In the genomic region with DNA sequence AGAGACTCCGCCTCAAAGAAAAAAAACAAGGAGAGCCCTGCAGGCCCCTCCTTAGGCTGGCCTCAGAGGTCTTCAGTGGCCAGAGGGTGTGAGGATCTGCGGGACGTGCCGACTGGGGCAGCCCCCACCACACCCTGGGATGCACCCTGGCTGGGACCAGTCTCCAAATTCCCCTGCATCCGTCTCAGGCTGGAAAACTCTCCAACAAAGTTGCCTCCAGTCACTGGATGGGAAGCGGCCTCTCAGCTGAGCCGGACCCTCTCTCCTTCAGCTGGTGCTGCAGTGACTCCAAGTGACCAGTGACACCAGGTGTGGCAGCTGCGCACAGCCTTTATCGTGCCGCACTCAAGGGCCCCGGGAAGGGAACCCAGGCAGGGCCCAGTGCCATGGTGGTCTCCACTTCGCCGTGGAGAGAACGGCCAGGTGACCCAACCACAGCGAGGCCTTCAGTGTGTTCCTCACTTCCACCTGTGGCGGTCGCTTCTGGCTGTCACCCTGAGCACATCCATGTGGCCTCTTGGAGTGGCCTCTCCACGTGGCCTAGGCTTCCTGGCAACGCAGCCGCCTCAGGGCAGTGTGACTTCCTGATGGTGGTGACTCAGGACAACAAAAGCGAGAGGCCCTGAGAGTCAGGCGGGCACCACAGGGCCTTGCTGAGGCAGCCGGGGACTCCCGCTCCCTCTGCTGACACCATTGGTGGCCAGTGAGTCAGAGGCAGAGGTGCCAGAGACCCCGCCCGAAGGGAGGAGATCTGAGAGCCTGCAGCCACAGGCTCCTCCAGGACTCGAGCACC, we compare ENCODE assay signal across 8 cellular contexts. TPM values are rescaled to one million over a fixed set of nuclear protein-coding genes. Genes with fewer than 3 reads are reported as not detected.
A peak's percentile ranks its signal among the peaks of the same experiment; 100 is the strongest.
DNase-seq lines count a peak whose midpoint lies in the region; ATAC-seq, FAIRE-seq and TF ChIP-seq lines count a peak whose summit lies in the region.

No MANE protein-coding gene starts in this region.

- intact Hi-C loops in Panc1 (cut with micrococcal nuclease; ENCODE audit: unreplicated experiment) (no loop called here), K562 (cut with micrococcal nuclease) (no loop called here)

- H3K9me1 ChIP-seq in K562 (ENCODE audit: control insufficient read depth, insufficient read depth, low read length), result peaks cover 3% of the 10 kb centered on the region

- BruUV-seq in Panc1 (replicated peaks; lab: Mats Ljungman, UMichigan) (no TSS peak), K562 (replicated peaks; lab: Mats Ljungman, UMichigan) (no TSS peak)

- H3K4me3 ChIP-seq in Panc1 (ENCODE audit: low read depth in 2 of 2, low read length in 2 of 2) (no peak overlapping the region), K562 (no peak overlapping the region)

- TF ChIP-seq CTCF in Panc1 (IDR thresholded peaks at IDR 0.05) (no peak), K562 (IDR thresholded peaks at IDR 0.05 in 2 of 3, conservative IDR thresholded peaks at IDR 0.05 in 1 of 3; ENCODE audit: insufficient read depth in 2 of 3, low read depth in 1 of 3, low read length in 3 of 3) (no peak)

- no peak overlapping the region for H2AFZ ChIP-seq in K562 (ENCODE audit: low read depth, low read length)

- in situ Hi-C loops in Panc1 (cut with HindIII; ENCODE audit: low pct_unique_long_range_greater_than_20kb, low sequenced_read_pairs) (no loop called here), K562 (cut with MboI) (no loop called here), G401 (cut with HindIII; ENCODE audit: low sequenced_read_pairs) (no loop called here)

- H3K9me3 ChIP-seq in Panc1 (ENCODE audit: control insufficient read depth, insufficient read depth, low read depth, low read length) (no peaks in the 10 kb centered on the region), K562 (replicated peaks; ENCODE audit: control insufficient read depth, insufficient read depth, low read depth, low read length) (no peaks in the 10 kb centered on the region)

- POLR2A ChIA-PET in Panc1 (lab: Charles Lee), result no interaction called here
- POLR2A ChIA-PET in K562 (lab: Yijun Ruan, JAX), result interaction anchor here (0.6 to 1.5 kb wide), 5 partner anchors 13 to 220 kb away, joined by 3 to 4 read pairs (median 3); no protein-coding TSS in a partner anchor

- no peaks in the 10 kb centered on the region for H3K27me3 Mint-ChIP-seq in natural killer cell treated with Interleukin-12 subunit alpha and Interleukin-12 subunit beta and Interleukin-15 and Interleukin-18, amount 100 ng/mL, for 72 hours

- H3K4me2 ChIP-seq in K562 (ENCODE audit: insufficient read depth, low read length), result no peak overlapping the region

- CTCF ChIA-PET in Panc1 (lab: Charles Lee), result interaction anchor here (0.5 kb wide), 1 partner anchor 62 kb away, joined by 3 read pairs; no protein-coding TSS in a partner anchor
- CTCF ChIA-PET in K562 (lab: Yijun Ruan, JAX; ENCODE audit: low intra/inter-chr PET ratio), result no interaction called here

- no peak for FAIRE-seq in K562 (lab: Jason Lieb, UNC)

- H3K4me1 ChIP-seq in Panc1 (ENCODE audit: control insufficient read depth, insufficient read depth, low read length) (peaks cover 11% of the 10 kb centered on the region), K562 (replicated peaks in 1 of 2; ENCODE audit: control insufficient read depth in 2 of 2, insufficient read depth in 2 of 2, low read length in 2 of 2) (peaks cover 0 to 66% of the 10 kb centered on the region in 2 experiments; a peak in 2 of 5 replicates)

- ATAC-seq in Panc1 (peak; percentile 91), K562 (no peak)
- ATAC-seq in natural killer cell treated with Interleukin-12 subunit alpha and Interleukin-12 subunit beta and Interleukin-15 and Interleukin-18, amount 100 ng/mL, for 72 hours, result peak; percentile 98 to 99

- peaks cover 7 to 10% of the 10 kb centered on the region in 2 donors for H3K4me1 Mint-ChIP-seq in natural killer cell treated with Interleukin-12 subunit alpha and Interleukin-12 subunit beta and Interleukin-15 and Interleukin-18, amount 100 ng/mL, for 72 hours (ENCODE audit: low read depth in 2 of 2)

- DNase-seq in COLO829 (ENCODE audit: low spot score) (peak; percentile 77), Panc1 (ENCODE audit: low read depth, low spot score) (peak; percentile 57), K562 (ENCODE audit: extremely low read depth in 1 of 4, low spot score in 3 of 4) (no peak), NCI-H128 (lab: John Stamatoyannopoulos, UW; ENCODE audit: unreplicated experiment) (no peak), G401 (ENCODE audit: low spot score) (no peak), NCI-H1048 (lab: John Stamatoyannopoulos, UW) (no peak), cerebellum (ENCODE audit: low spot score) (no peak)
- DNase-seq in natural killer cell treated with Interleukin-12 subunit alpha and Interleukin-12 subunit beta and Interleukin-15 and Interleukin-18, amount 100 ng/mL, for 72 hours (ENCODE audit: low spot score), result peak; percentile 94

- peaks cover 24% of the 10 kb centered on the region for H3K79me2 ChIP-seq in K562 (ENCODE audit: control insufficient read depth, insufficient read depth, low read length)

- 84% methylated on average over 24 of the region's 27 CpGs for WGBS in K562 (ENCODE audit: insufficient coverage, low coverage, missing lambda C conversion rate)

- no peak for TF ChIP-seq RAD21 in K562 (CRISPR knock-in tag; conservative IDR thresholded peaks at IDR 0.05 in 1 of 2, IDR thresholded peaks at IDR 0.05 in 1 of 2)

- no peaks in the 10 kb centered on the region for H3K36me3 Mint-ChIP-seq in natural killer cell treated with Interleukin-12 subunit alpha and Interleukin-12 subunit beta and Interleukin-15 and Interleukin-18, amount 100 ng/mL, for 72 hours

- no peak for TF ChIP-seq EP300 in K562 (IDR thresholded peaks at IDR 0.05; ENCODE audit: low read length)

- H4K20me1 ChIP-seq in K562 (replicated peaks; ENCODE audit: control insufficient read depth, insufficient read depth, low read length), result peaks cover 40% of the 10 kb centered on the region; the same call in 1 of the 2 replicates

- H3K27ac Mint-ChIP-seq in natural killer cell treated with Interleukin-12 subunit alpha and Interleukin-12 subunit beta and Interleukin-15 and Interleukin-18, amount 100 ng/mL, for 72 hours, result peak overlapping the region; percentile 44 to 77

- no peak overlapping the region for H3K4me3 Mint-ChIP-seq in natural killer cell treated with Interleukin-12 subunit alpha and Interleukin-12 subunit beta and Interleukin-15 and Interleukin-18, amount 100 ng/mL, for 72 hours

- no peaks in the 10 kb centered on the region for H3K9me3 Mint-ChIP-seq in natural killer cell treated with Interleukin-12 subunit alpha and Interleukin-12 subunit beta and Interleukin-15 and Interleukin-18, amount 100 ng/mL, for 72 hours

- H3K36me3 ChIP-seq in Panc1 (ENCODE audit: control insufficient read depth, insufficient read depth, low read length) (no peaks in the 10 kb centered on the region), K562 (ENCODE audit: control insufficient read depth, insufficient read depth, low read length) (peaks cover 88% of the 10 kb centered on the region; the same call in 2 of the 3 replicates)

- no peak overlapping the region; a peak in 1 of 4 replicates for H3K9ac ChIP-seq in K562 (ENCODE audit: insufficient read depth in 1 of 2, low read depth in 2 of 2, low read length in 2 of 2)

- H3K27ac ChIP-seq in Panc1 (ENCODE audit: low read length) (peak overlapping the region; percentile 54; the same call in 1 of the 2 replicates), K562 (ENCODE audit: extremely low read depth, low read depth, low read length) (no peak overlapping the region)

- TF ChIP-seq POLR2A in K562 (conservative IDR thresholded peaks at IDR 0.05), result no peak

- H3K27me3 ChIP-seq in Panc1 (ENCODE audit: control insufficient read depth, insufficient read depth, low read length), result no peaks in the 10 kb centered on the region
- no peaks in the 10 kb centered on the region for H3K27me3 ChIP-seq in K562 (ENCODE audit: control insufficient read depth in 2 of 2, insufficient read depth in 2 of 2, low read length in 2 of 2)

RNA-seq across cellular contexts. Expression of a gene that starts 19.3 kb away (rescaled TPM):
- total RNA-seq in Panc1 (2021; ENCODE audit: unreplicated experiment) (24.8 TPM), K562 (2014; rRNA removed) (18.1 and 23.4 TPM in 2 replicates), K562 (2014; rRNA removed; fragmentation: Illumina TruSeq; extraction: Trizol) (14.3 TPM in 2 replicates), K562 (2015; rRNA removed; fragmentation: Illumina TruSeq; extraction: Trizol) (13.9 and 15.7 TPM in 2 replicates), K562 (2021) (28.8 and 32.8 TPM in 2 replicates), cerebellum (111 TPM)
- 21.4 TPM for polyA plus RNA-seq in Panc1 (2012; ENCODE audit: insufficient read length)
- total RNA-seq in K562 (2011; cell fraction: chromatin; rRNA removed; ENCODE audit: low replicate concordance), result 40.9 and 68.9 TPM in 2 replicates
- 21.5 and 22.4 TPM in 2 replicates for total RNA-seq in K562 (2011; cell fraction: nucleolus; rRNA removed)
- 36.1 and 42.5 TPM in 2 replicates for total RNA-seq in K562 (2011; cell fraction: nucleoplasm; rRNA removed)
- polyA plus RNA-seq in K562 (2011; rRNA removed) (6.3 and 6.9 TPM in 2 replicates), K562 (2014; fragmentation: Illumina TruSeq; extraction: Trizol) (14.9 and 19.7 TPM in 2 replicates), K562 (2014; fragmentation: Nextera tagmentation; extraction: Ambion mirVana) (1 to 10 TPM; 1.5 to 1.6 TPM), K562 (2014; rRNA removed) (10.0 and 11.3 TPM in 2 replicates)
- polyA plus RNA-seq in K562 (2011; cell fraction: cytosol; rRNA removed), result 6.3 and 8.3 TPM in 2 replicates
- 15.6 and 19.6 TPM in 2 replicates for polyA plus RNA-seq in K562 (2011; cell fraction: nucleus; rRNA removed)
- 10.6 and 11.9 TPM in 2 replicates for polyA plus RNA-seq in K562 (2012)
- polyA minus RNA-seq in K562 (2011; rRNA and poly(A)+ RNA removed), result 14.1 and 20.0 TPM in 2 replicates
- 42.2 and 76.3 TPM in 2 replicates for polyA minus RNA-seq in K562 (2011; cell fraction: cytosol; rRNA and poly(A)+ RNA removed)
- 11.4 and 23.5 TPM in 2 replicates for polyA minus RNA-seq in K562 (2011; cell fraction: nucleus; rRNA and poly(A)+ RNA removed)
- total RNA-seq in natural killer cell treated with Interleukin-12 subunit alpha and Interleukin-12 subunit beta and Interleukin-15 and Interleukin-18, amount 100 ng/mL, for 72 hours, result 10 to 100 TPM; 23.4 to 25.5 TPM
- 18.1 and 19.7 TPM in 2 replicates for total RNA-seq in G401 (2014; rRNA removed; shearing (Covaris generic))

RNA-seq across cellular contexts. Expression of a gene that starts 34.6 kb away (rescaled TPM):
- total RNA-seq in Panc1 (2021; ENCODE audit: unreplicated experiment) (38.0 TPM), K562 (2014; rRNA removed) (399 and 504 TPM in 2 replicates), K562 (2014; rRNA removed; fragmentation: Illumina TruSeq; extraction: Trizol) (138 and 145 TPM in 2 replicates), K562 (2015; rRNA removed; fragmentation: Illumina TruSeq; extraction: Trizol) (166 and 171 TPM in 2 replicates), K562 (2021) (294 and 309 TPM in 2 replicates), cerebellum (21.1 TPM)
- 36.0 TPM for polyA plus RNA-seq in Panc1 (2012; ENCODE audit: insufficient read length)
- total RNA-seq in K562 (2011; cell fraction: chromatin; rRNA removed; ENCODE audit: low replicate concordance), result 536 and 854 TPM in 2 replicates
- total RNA-seq in K562 (2011; cell fraction: nucleolus; rRNA removed), result 552 and 553 TPM in 2 replicates
- 447 and 492 TPM in 2 replicates for total RNA-seq in K562 (2011; cell fraction: nucleoplasm; rRNA removed)
- polyA plus RNA-seq in K562 (2011; rRNA removed) (385 and 395 TPM in 2 replicates), K562 (2014; fragmentation: Illumina TruSeq; extraction: Trizol) (219 and 228 TPM in 2 replicates), K562 (2014; fragmentation: Nextera tagmentation; extraction: Ambion mirVana) (100 to 1,000 TPM in 1 of 2 experiments, 10 to 100 TPM in 1; 94.0 to 117 TPM), K562 (2014; rRNA removed) (381 and 405 TPM in 2 replicates)
- 447 and 505 TPM in 2 replicates for polyA plus RNA-seq in K562 (2011; cell fraction: cytosol; rRNA removed)
- polyA plus RNA-seq in K562 (2011; cell fraction: nucleus; rRNA removed), result 838 and 845 TPM in 2 replicates
- polyA plus RNA-seq in K562 (2012), result 178 and 239 TPM in 2 replicates
- polyA minus RNA-seq in K562 (2011; rRNA and poly(A)+ RNA removed), result 128 and 165 TPM in 2 replicates
- polyA minus RNA-seq in K562 (2011; cell fraction: cytosol; rRNA and poly(A)+ RNA removed), result 110 and 129 TPM in 2 replicates
- 120 and 171 TPM in 2 replicates for polyA minus RNA-seq in K562 (2011; cell fraction: nucleus; rRNA and poly(A)+ RNA removed)
- 10 to 100 TPM; 28.9 to 42.4 TPM for total RNA-seq in natural killer cell treated with Interleukin-12 subunit alpha and Interleukin-12 subunit beta and Interleukin-15 and Interleukin-18, amount 100 ng/mL, for 72 hours
- total RNA-seq in G401 (2014; rRNA removed; shearing (Covaris generic)), result 93.7 and 104 TPM in 2 replicates

Comparison
In these comparisons a context has a peak if more than half of its experiments do, and no peak if none do; other contexts are left out.
1. DNase-seq: peak in COLO829 (single experiment), Panc1 (single experiment) and natural killer cell treated with Interleukin-12 subunit alpha and Interleukin-12 subunit beta and Interleukin-15 and Interleukin-18, amount 100 ng/mL, for 72 hours (single experiment); none in K562 (0 of 4), NCI-H128 (single experiment), G401 (single experiment), NCI-H1048 (single experiment) and cerebellum (single experiment).